ENCODE assay signal across 27 cellular contexts in the genomic region with DNA sequence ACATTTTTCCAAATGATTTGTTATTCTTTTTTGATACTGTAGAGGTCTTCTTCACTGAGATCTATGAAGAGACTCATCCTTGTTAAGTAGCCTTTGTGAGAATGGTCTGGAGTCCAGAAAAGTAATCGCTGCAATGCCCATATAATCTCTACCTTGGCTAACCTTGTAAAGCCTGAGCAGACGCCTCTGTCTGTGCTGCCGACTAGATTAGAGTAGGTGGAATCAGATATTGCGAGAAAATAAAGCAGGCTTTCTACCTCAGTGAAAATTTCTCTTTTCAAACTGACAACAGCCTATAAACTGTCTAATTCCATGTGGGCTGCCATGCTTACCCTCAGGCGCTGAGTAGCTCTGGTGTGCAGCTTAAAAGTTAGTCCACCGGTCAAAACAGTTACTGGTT.
"Had no signal": no experiment of that assay in that cellular context is flagged by ENCODE, and none has a peak within 500 bp of the region (broad histone marks: within the 10 kb centered on the region; RNA-seq: fewer than 3 reads in every experiment).

No MANE protein-coding gene starts in this region.

- H3K27ac ChIP-seq: colonic mucosa, coronary artery, dorsolateral prefrontal cortex, epithelial cell of prostate, esophagus muscularis mucosa, esophagus squamous epithelium, foreskin keratinocyte, gastrocnemius medialis, gastroesophageal sphincter, heart left ventricle, heart right ventricle had no signal

- DNase-seq: colonic mucosa; cortex of kidney; dermis blood vessel endothelial cell; dorsolateral prefrontal cortex; effector CD4-positive, alpha-beta T cell; effector CD8-positive, alpha-beta T cell; effector memory CD4-positive, alpha-beta T cell; effector memory CD8-positive, alpha-beta T cell; endodermal cell; erythroblast; esophagus squamous epithelium; foreskin fibroblast; foreskin keratinocyte; foreskin melanocyte; gastrocnemius medialis; glutamatergic neuron; heart left ventricle; heart right ventricle had no signal

- H3K4me1 ChIP-seq: colonic mucosa, foreskin keratinocyte, gastrocnemius medialis had no signal

- ATAC-seq: effector memory CD8-positive, alpha-beta T cell; esophagus mucosa; foreskin keratinocyte; gastrocnemius medialis; gastroesophageal sphincter; heart left ventricle had no signal

- H3K27me3 ChIP-seq: colonic mucosa, dorsolateral prefrontal cortex, esophagus muscularis mucosa, esophagus squamous epithelium, foreskin keratinocyte, gastrocnemius medialis, gastroesophageal sphincter, heart left ventricle, heart right ventricle had no signal

- FAIRE-seq: colon, endometrium, endothelial cell of umbilical vein, frontal cortex had no signal

- H3K9me3 ChIP-seq: colonic mucosa, esophagus muscularis mucosa, esophagus squamous epithelium, gastrocnemius medialis, gastroesophageal sphincter, heart left ventricle, heart right ventricle had no signal

- H3K4me3 ChIP-seq: colonic mucosa, coronary artery, dorsolateral prefrontal cortex, esophagus muscularis mucosa, esophagus squamous epithelium, gastrocnemius medialis, gastroesophageal sphincter, heart left ventricle, heart right ventricle had no signal

- H3K36me3 ChIP-seq: colonic mucosa, esophagus muscularis mucosa, esophagus squamous epithelium, gastrocnemius medialis, gastroesophageal sphincter, heart left ventricle, heart right ventricle had no signal
